Comparison of ENCODE assay signal across 10 cellular contexts in the genomic region with DNA sequence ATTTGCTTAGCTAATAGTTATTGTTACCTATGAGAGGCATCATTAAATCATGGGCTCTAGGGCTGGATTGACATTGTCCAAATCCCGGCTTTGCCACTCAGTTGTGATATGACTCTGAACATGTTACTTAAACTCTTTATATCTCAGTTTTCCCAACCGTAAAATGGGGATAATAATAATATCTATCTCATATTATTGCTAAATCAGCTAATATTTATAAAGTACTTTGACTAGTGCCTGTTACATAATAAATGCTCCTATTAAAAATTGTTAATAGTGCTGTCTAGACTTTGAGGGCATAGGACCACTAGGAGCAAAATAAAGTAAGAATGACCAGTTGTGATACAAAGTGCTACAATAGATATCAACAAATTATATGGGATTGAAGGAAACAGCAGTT.
"Had no signal": no experiment of that assay in that cellular context is flagged by ENCODE, and none has a peak within 500 bp of the region (broad histone marks: within the 10 kb centered on the region; RNA-seq: fewer than 3 reads in every experiment).

No MANE protein-coding gene starts in this region.

- H3K9me3 ChIP-seq: HAP-1 had no signal

- DNase-seq: GM23248, GOT3, H7, H9, HCEC 1CT, HFFc6 had no signal

- H3K4me3 ChIP-seq: GM23248, GM23338, HAP-1 had no signal

- FAIRE-seq: H54 had no signal

- H3K4me2 ChIP-seq: GM23338 had no signal

- H3K36me3 ChIP-seq: HAP-1 had no signal

- H2AFZ ChIP-seq: GM23248, GM23338 had no signal

- ATAC-seq: GM23338, HCT116 had no signal

- H3K9ac ChIP-seq: GM23248 had no signal

- H3K27ac Mint-ChIP-seq: GM23338, H9, HFFc6 had no signal

- H3K9me3 Mint-ChIP-seq: GM23338, H9, HFFc6 had no signal

- H3K4me3 Mint-ChIP-seq: GM23338, H9, HFFc6 had no signal

- H3K27ac ChIP-seq: GM23248 had no signal
